Comparison of ENCODE assay signal across 10 cellular contexts in genomic region chr19:48624791-48625723, GRCh38. TPM values are rescaled to one million over a fixed set of nuclear protein-coding genes. Genes with fewer than 3 reads are reported as not detected.
DNase-seq lines count a peak whose midpoint lies in the region; ATAC-seq and TF ChIP-seq lines count a peak whose summit lies in the region.
"Had no signal": no experiment of that assay in that cellular context is flagged by ENCODE, and none has a peak within 500 bp of the region (broad histone marks: within the 10 kb centered on the region; RNA-seq: fewer than 3 reads in every experiment).

No MANE protein-coding gene starts in this region.

- H2AFZ ChIP-seq in mammary epithelial cell (ENCODE audit: low read depth, low read length) = no peak overlapping the region

- no peaks in the 10 kb centered on the region for H3K27me3 ChIP-seq in HUES6 (ENCODE audit: control insufficient read depth, insufficient read depth, low read length)
- no peaks in the 10 kb centered on the region for H3K27me3 ChIP-seq in mammary epithelial cell (ENCODE audit: insufficient read depth, low read length)
- no peaks in the 10 kb centered on the region for H3K27me3 ChIP-seq in muscle layer of duodenum (ENCODE audit: low read depth, low read length)

- peaks cover 6% of the 10 kb centered on the region for H3K79me2 ChIP-seq in mammary epithelial cell (ENCODE audit: insufficient read depth, low read length)

- TF ChIP-seq CTCF in AG04449 (IDR thresholded peaks at IDR 0.05; ENCODE audit: insufficient read depth, low read length, missing control alignments) (no peak), mammary epithelial cell (conservative IDR thresholded peaks at IDR 0.05 in 1 of 2, IDR thresholded peaks at IDR 0.05 in 1 of 2; ENCODE audit: extremely low read depth in 1 of 2, insufficient read depth in 1 of 2, low read depth in 1 of 2, low read length in 2 of 2) (no peak)

- in situ Hi-C loops in mammary epithelial cell (cut with MboI; ENCODE audit: low sequenced_read_pairs in 2 of 2) = loop anchor here in 1 of 2 donors (25.0 kb wide), 1 partner anchor 362 kb away; the partner anchor contains the start of genes GYS1 and RUVBL2

- CTCF ChIA-PET in AG04449 (lab: Yijun Ruan, JAX) (no interaction called here), mammary epithelial cell (lab: Charles Lee; ENCODE audit: low non-redundant PET) (no interaction called here)

- H3K9me3 ChIP-seq in HUES6 (ENCODE audit: control insufficient read depth, insufficient read depth, low read depth, low read length) (no peaks in the 10 kb centered on the region), mammary epithelial cell (replicated peaks; ENCODE audit: insufficient read depth, low read length) (no peaks in the 10 kb centered on the region), muscle layer of duodenum (ENCODE audit: control insufficient read depth in 1 of 2, low read length in 2 of 2) (no peaks in the 10 kb centered on the region)

- H3K27ac ChIP-seq in HUES6 (ENCODE audit: low read depth, low read length) (no peak overlapping the region), mammary epithelial cell (ENCODE audit: insufficient read depth, low read depth, low read length) (no peak overlapping the region), muscle layer of duodenum (ENCODE audit: low read length) (peak overlapping the region; percentile 67)

- peak overlapping the region; percentile 69 for H3K9ac ChIP-seq in HUES6 (ENCODE audit: low read length)
- H3K9ac ChIP-seq in mammary epithelial cell (ENCODE audit: insufficient read depth, low read length) = no peak overlapping the region

- no peak for ATAC-seq in GM21381 (IDR thresholded peaks at IDR 0.05; ENCODE audit: unreplicated experiment)

- H3K36me3 ChIP-seq in HUES6 (ENCODE audit: control insufficient read depth, insufficient read depth, low read length) (no peaks in the 10 kb centered on the region), mammary epithelial cell (ENCODE audit: insufficient read depth, low read length) (no peaks in the 10 kb centered on the region), muscle layer of duodenum (ENCODE audit: control insufficient read depth in 1 of 2, insufficient read depth in 2 of 2, low read length in 2 of 2) (peaks cover 0 to 8% of the 10 kb centered on the region in 2 donors)

- peak overlapping the region; percentile 75 for H3K4me2 ChIP-seq in mammary epithelial cell (ENCODE audit: insufficient read depth, low read depth, low read length)

- no TSS peak for BruUV-seq in mammary epithelial cell (replicated peaks; lab: Mats Ljungman, UMichigan)

- no peaks in the 10 kb centered on the region for H4K20me1 ChIP-seq in mammary epithelial cell (ENCODE audit: insufficient read depth, low read length)

- 65% methylated on average over 12 of the region's 24 CpGs for WGBS in mammary epithelial cell (ENCODE audit: low coverage, missing lambda C conversion rate)

- POLR2A ChIA-PET in AG04449 (lab: Yijun Ruan, JAX) = no interaction called here

- intact Hi-C loops in mammary epithelial cell (cut with micrococcal nuclease) = no loop called here

- DNase-seq in AG04449 (ENCODE audit: low read depth, low spot score) = no peak
- DNase-seq in mammary epithelial cell = no peak
- no peak for DNase-seq in NOMO-1 treated with DMSO at 0.1 percent for 48 hours (lab: John Stamatoyannopoulos, UW; ENCODE audit: unreplicated experiment)
- no peak for DNase-seq in H4 (ENCODE audit: low spot score)
- no peak for DNase-seq in hepatic stellate cell (ENCODE audit: low spot score)
- DNase-seq: SW 1271 had no signal

- H3K4me3 ChIP-seq in AG04449 (ENCODE audit: low read depth, low read length) (peak overlapping the region; percentile 70), HUES6 (ENCODE audit: low read depth, low read length) (peak overlapping the region; percentile 85), mammary epithelial cell (replicated peaks in 1 of 3; ENCODE audit: insufficient read depth in 1 of 3, low read depth in 2 of 3, low read length in 3 of 3) (peak overlapping the region in 1 of 3 experiments; percentile 50), muscle layer of duodenum (ENCODE audit: low read depth in 1 of 2, low read length in 2 of 2) (peak overlapping the region; percentile 48 to 50)

- H3K4me1 ChIP-seq in HUES6 (ENCODE audit: control insufficient read depth, insufficient read depth, low read length) = peaks cover 17% of the 10 kb centered on the region
- H3K4me1 ChIP-seq in mammary epithelial cell (ENCODE audit: insufficient read depth, low read length) = peaks cover 20% of the 10 kb centered on the region
- peaks cover 8 to 37% of the 10 kb centered on the region in 2 donors for H3K4me1 ChIP-seq in muscle layer of duodenum (ENCODE audit: control insufficient read depth in 1 of 2, insufficient read depth in 2 of 2, low read length in 2 of 2)

- dilution Hi-C loops in mammary epithelial cell (cut with HindIII; ENCODE audit: low sequenced_read_pairs) = no loop called here

RNA-seq across cellular contexts. Expression of gene SPHK2, which starts 5.8 kb away (rescaled TPM):
- 10 to 100 TPM in 1 of 2 donors, 1 to 10 TPM in 1; 4.0 to 15.7 TPM for total RNA-seq in mammary epithelial cell
- polyA plus RNA-seq in mammary epithelial cell = 6.0 TPM
- polyA minus RNA-seq in mammary epithelial cell = 0.47 TPM
- 6.5 and 9.0 TPM in 2 replicates for total RNA-seq in H4 (2014; rRNA removed; shearing (Covaris generic))

RNA-seq across cellular contexts. Expression of gene RPL18, which starts 6.1 kb away (rescaled TPM):
- 1,000 to 10,000 TPM; 1,261 to 1,652 TPM for total RNA-seq in mammary epithelial cell
- polyA plus RNA-seq in mammary epithelial cell = 2,143 TPM
- 987 TPM for polyA minus RNA-seq in mammary epithelial cell
- 1,978 and 2,048 TPM in 2 replicates for total RNA-seq in H4 (2014; rRNA removed; shearing (Covaris generic))

RNA-seq across cellular contexts. Expression of gene FAM83E, which starts 10.2 kb away (rescaled TPM):
- 1 to 10 TPM in 1 of 2 donors, under 1 TPM in 1; 0.33 to 3.2 TPM for total RNA-seq in mammary epithelial cell
- 0.07 TPM for polyA plus RNA-seq in mammary epithelial cell
- not detected for polyA minus RNA-seq in mammary epithelial cell
- 0.06 and 1.6 TPM in 2 replicates for total RNA-seq in H4 (2014; rRNA removed; shearing (Covaris generic))

RNA-seq across cellular contexts. Expression of gene DBP, which starts 12.1 kb away (rescaled TPM):
- 1 to 10 TPM in 1 of 2 donors, under 1 TPM in 1; 0.73 to 2.2 TPM for total RNA-seq in mammary epithelial cell
- polyA plus RNA-seq in mammary epithelial cell = 0.69 TPM
- not detected for polyA minus RNA-seq in mammary epithelial cell
- 14.0 and 34.2 TPM in 2 replicates for total RNA-seq in H4 (2014; rRNA removed; shearing (Covaris generic))

RNA-seq across cellular contexts. Expression of gene SPACA4, which starts 18.5 kb away (rescaled TPM):
- total RNA-seq in mammary epithelial cell = not detected
- polyA plus RNA-seq in mammary epithelial cell = not detected
- not detected for polyA minus RNA-seq in mammary epithelial cell
- total RNA-seq in H4 (2014; rRNA removed; shearing (Covaris generic)) = not detected in 2 replicates
- total RNA-seq: omental fat pad had no signal
